ENCODE assay signal across 1 cellular context in genomic region chr9:130663258-130664171, GRCh38.
TF ChIP-seq lines count a peak whose summit lies in the region.

No MANE protein-coding gene starts in this region.

TF ChIP-seq in HepG2, 621 proteins besides CTCF, POLR2A, EP300 and RAD21 (continued from another document):
- TF ChIP-seq, protein P1, sequence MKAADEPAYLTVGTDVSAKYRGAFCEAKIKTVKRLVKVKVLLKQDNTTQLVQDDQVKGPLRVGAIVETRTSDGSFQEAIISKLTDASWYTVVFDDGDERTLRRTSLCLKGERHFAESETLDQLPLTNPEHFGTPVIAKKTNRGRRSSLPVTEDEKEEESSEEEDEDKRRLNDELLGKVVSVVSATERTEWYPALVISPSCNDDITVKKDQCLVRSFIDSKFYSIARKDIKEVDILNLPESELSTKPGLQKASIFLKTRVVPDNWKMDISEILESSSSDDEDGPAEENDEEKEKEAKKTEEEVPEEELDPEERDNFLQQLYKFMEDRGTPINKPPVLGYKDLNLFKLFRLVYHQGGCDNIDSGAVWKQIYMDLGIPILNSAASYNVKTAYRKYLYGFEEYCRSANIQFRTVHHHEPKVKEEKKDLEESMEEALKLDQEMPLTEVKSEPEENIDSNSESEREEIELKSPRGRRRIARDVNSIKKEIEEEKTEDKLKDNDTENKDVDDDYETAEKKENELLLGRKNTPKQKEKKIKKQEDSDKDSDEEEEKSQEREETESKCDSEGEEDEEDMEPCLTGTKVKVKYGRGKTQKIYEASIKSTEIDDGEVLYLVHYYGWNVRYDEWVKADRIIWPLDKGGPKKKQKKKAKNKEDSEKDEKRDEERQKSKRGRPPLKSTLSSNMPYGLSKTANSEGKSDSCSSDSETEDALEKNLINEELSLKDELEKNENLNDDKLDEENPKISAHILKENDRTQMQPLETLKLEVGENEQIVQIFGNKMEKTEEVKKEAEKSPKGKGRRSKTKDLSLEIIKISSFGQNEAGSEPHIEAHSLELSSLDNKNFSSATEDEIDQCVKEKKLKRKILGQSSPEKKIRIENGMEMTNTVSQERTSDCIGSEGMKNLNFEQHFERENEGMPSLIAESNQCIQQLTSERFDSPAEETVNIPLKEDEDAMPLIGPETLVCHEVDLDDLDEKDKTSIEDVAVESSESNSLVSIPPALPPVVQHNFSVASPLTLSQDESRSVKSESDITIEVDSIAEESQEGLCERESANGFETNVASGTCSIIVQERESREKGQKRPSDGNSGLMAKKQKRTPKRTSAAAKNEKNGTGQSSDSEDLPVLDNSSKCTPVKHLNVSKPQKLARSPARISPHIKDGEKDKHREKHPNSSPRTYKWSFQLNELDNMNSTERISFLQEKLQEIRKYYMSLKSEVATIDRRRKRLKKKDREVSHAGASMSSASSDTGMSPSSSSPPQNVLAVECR (CRISPR knock-in tag; IDR thresholded peaks at IDR 0.05; ENCODE audit: borderline replicate concordance): no peak
- TF ChIP-seq HOXA3 (CRISPR knock-in tag; IDR thresholded peaks at IDR 0.05) (no peak), MTF2 (CRISPR knock-in tag; IDR thresholded peaks at IDR 0.05; ENCODE audit: borderline replicate concordance) (0 out of 2 replicates have a peak, but pooled peaks have one; percentile 27), EZH2 (conservative IDR thresholded peaks at IDR 0.05; ENCODE audit: low read depth, low read length) (peak; percentile 96), ZNF10 (CRISPR knock-in tag; IDR thresholded peaks at IDR 0.05; ENCODE audit: borderline replicate concordance, low read depth) (no peak), YEATS2 (CRISPR knock-in tag; IDR thresholded peaks at IDR 0.05; ENCODE audit: borderline replicate concordance) (no peak), ATF7-NPFF (CRISPR knock-in tag; IDR thresholded peaks at IDR 0.05; ENCODE audit: low read depth) (0 out of 2 replicates have a peak, but pooled peaks have one; percentile 34), HES4 (CRISPR knock-in tag; IDR thresholded peaks at IDR 0.05; ENCODE audit: borderline replicate concordance) (0 out of 2 replicates have a peak, but pooled peaks have one; percentile 24), ZNF44 (CRISPR knock-in tag; IDR thresholded peaks at IDR 0.05) (no peak), FOXP1 (IDR thresholded peaks at IDR 0.05) (no peak), FOXP1 (CRISPR knock-in tag; IDR thresholded peaks at IDR 0.05) (no peak), ZNF615 (CRISPR knock-in tag; IDR thresholded peaks at IDR 0.05; ENCODE audit: borderline replicate concordance) (no peak), EED (CRISPR knock-in tag; IDR thresholded peaks at IDR 0.05) (0 out of 2 replicates have a peak, but pooled peaks have one; percentile 62), PRDM10 (CRISPR knock-in tag; IDR thresholded peaks at IDR 0.05; ENCODE audit: low read depth) (no peak), PCBP1 (IDR thresholded peaks at IDR 0.05; ENCODE audit: borderline replicate concordance, low read depth, low read length) (0 out of 2 replicates have a peak, but pooled peaks have one; percentile 40), TIGD3 (CRISPR knock-in tag; IDR thresholded peaks at IDR 0.05; ENCODE audit: borderline replicate concordance) (no peak), ZNF451 (CRISPR knock-in tag; IDR thresholded peaks at IDR 0.05) (no peak)
- TF ChIP-seq, protein P2, sequence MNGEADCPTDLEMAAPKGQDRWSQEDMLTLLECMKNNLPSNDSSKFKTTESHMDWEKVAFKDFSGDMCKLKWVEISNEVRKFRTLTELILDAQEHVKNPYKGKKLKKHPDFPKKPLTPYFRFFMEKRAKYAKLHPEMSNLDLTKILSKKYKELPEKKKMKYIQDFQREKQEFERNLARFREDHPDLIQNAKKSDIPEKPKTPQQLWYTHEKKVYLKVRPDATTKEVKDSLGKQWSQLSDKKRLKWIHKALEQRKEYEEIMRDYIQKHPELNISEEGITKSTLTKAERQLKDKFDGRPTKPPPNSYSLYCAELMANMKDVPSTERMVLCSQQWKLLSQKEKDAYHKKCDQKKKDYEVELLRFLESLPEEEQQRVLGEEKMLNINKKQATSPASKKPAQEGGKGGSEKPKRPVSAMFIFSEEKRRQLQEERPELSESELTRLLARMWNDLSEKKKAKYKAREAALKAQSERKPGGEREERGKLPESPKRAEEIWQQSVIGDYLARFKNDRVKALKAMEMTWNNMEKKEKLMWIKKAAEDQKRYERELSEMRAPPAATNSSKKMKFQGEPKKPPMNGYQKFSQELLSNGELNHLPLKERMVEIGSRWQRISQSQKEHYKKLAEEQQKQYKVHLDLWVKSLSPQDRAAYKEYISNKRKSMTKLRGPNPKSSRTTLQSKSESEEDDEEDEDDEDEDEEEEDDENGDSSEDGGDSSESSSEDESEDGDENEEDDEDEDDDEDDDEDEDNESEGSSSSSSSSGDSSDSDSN (CRISPR knock-in tag; IDR thresholded peaks at IDR 0.05): peak; percentile 55; the same call in 1 of the 2 replicates
- TF ChIP-seq, protein P3, sequence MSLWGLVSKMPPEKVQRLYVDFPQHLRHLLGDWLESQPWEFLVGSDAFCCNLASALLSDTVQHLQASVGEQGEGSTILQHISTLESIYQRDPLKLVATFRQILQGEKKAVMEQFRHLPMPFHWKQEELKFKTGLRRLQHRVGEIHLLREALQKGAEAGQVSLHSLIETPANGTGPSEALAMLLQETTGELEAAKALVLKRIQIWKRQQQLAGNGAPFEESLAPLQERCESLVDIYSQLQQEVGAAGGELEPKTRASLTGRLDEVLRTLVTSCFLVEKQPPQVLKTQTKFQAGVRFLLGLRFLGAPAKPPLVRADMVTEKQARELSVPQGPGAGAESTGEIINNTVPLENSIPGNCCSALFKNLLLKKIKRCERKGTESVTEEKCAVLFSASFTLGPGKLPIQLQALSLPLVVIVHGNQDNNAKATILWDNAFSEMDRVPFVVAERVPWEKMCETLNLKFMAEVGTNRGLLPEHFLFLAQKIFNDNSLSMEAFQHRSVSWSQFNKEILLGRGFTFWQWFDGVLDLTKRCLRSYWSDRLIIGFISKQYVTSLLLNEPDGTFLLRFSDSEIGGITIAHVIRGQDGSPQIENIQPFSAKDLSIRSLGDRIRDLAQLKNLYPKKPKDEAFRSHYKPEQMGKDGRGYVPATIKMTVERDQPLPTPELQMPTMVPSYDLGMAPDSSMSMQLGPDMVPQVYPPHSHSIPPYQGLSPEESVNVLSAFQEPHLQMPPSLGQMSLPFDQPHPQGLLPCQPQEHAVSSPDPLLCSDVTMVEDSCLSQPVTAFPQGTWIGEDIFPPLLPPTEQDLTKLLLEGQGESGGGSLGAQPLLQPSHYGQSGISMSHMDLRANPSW (CRISPR knock-in tag; IDR thresholded peaks at IDR 0.05; ENCODE audit: borderline replicate concordance): no peak
- TF ChIP-seq, protein P4, sequence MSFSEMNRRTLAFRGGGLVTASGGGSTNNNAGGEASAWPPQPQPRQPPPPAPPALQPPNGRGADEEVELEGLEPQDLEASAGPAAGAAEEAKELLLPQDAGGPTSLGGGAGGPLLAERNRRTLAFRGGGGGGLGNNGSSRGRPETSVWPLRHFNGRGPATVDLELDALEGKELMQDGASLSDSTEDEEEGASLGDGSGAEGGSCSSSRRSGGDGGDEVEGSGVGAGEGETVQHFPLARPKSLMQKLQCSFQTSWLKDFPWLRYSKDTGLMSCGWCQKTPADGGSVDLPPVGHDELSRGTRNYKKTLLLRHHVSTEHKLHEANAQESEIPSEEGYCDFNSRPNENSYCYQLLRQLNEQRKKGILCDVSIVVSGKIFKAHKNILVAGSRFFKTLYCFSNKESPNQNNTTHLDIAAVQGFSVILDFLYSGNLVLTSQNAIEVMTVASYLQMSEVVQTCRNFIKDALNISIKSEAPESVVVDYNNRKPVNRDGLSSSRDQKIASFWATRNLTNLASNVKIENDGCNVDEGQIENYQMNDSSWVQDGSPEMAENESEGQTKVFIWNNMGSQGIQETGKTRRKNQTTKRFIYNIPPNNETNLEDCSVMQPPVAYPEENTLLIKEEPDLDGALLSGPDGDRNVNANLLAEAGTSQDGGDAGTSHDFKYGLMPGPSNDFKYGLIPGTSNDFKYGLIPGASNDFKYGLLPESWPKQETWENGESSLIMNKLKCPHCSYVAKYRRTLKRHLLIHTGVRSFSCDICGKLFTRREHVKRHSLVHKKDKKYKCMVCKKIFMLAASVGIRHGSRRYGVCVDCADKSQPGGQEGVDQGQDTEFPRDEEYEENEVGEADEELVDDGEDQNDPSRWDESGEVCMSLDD (CRISPR knock-in tag; IDR thresholded peaks at IDR 0.05; ENCODE audit: borderline replicate concordance): no peak
- TF ChIP-seq, protein P5, sequence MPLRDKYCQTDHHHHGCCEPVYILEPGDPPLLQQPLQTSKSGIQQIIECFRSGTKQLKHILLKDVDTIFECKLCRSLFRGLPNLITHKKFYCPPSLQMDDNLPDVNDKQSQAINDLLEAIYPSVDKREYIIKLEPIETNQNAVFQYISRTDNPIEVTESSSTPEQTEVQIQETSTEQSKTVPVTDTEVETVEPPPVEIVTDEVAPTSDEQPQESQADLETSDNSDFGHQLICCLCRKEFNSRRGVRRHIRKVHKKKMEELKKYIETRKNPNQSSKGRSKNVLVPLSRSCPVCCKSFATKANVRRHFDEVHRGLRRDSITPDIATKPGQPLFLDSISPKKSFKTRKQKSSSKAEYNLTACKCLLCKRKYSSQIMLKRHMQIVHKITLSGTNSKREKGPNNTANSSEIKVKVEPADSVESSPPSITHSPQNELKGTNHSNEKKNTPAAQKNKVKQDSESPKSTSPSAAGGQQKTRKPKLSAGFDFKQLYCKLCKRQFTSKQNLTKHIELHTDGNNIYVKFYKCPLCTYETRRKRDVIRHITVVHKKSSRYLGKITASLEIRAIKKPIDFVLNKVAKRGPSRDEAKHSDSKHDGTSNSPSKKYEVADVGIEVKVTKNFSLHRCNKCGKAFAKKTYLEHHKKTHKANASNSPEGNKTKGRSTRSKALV (CRISPR knock-in tag; IDR thresholded peaks at IDR 0.05): peak; percentile 69; the same call in 1 of the 2 replicates
- TF ChIP-seq, protein P6, sequence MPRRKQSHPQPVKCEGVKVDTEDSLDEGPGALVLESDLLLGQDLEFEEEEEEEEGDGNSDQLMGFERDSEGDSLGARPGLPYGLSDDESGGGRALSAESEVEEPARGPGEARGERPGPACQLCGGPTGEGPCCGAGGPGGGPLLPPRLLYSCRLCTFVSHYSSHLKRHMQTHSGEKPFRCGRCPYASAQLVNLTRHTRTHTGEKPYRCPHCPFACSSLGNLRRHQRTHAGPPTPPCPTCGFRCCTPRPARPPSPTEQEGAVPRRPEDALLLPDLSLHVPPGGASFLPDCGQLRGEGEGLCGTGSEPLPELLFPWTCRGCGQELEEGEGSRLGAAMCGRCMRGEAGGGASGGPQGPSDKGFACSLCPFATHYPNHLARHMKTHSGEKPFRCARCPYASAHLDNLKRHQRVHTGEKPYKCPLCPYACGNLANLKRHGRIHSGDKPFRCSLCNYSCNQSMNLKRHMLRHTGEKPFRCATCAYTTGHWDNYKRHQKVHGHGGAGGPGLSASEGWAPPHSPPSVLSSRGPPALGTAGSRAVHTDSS (CRISPR knock-in tag; conservative IDR thresholded peaks at IDR 0.05): no peak
- TF ChIP-seq, protein P7, sequence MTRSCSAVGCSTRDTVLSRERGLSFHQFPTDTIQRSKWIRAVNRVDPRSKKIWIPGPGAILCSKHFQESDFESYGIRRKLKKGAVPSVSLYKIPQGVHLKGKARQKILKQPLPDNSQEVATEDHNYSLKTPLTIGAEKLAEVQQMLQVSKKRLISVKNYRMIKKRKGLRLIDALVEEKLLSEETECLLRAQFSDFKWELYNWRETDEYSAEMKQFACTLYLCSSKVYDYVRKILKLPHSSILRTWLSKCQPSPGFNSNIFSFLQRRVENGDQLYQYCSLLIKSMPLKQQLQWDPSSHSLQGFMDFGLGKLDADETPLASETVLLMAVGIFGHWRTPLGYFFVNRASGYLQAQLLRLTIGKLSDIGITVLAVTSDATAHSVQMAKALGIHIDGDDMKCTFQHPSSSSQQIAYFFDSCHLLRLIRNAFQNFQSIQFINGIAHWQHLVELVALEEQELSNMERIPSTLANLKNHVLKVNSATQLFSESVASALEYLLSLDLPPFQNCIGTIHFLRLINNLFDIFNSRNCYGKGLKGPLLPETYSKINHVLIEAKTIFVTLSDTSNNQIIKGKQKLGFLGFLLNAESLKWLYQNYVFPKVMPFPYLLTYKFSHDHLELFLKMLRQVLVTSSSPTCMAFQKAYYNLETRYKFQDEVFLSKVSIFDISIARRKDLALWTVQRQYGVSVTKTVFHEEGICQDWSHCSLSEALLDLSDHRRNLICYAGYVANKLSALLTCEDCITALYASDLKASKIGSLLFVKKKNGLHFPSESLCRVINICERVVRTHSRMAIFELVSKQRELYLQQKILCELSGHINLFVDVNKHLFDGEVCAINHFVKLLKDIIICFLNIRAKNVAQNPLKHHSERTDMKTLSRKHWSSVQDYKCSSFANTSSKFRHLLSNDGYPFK (CRISPR knock-in tag; IDR thresholded peaks at IDR 0.05; ENCODE audit: borderline replicate concordance): no peak
